Comparison of ENCODE assay signal across 17 cellular contexts in the genomic region with DNA sequence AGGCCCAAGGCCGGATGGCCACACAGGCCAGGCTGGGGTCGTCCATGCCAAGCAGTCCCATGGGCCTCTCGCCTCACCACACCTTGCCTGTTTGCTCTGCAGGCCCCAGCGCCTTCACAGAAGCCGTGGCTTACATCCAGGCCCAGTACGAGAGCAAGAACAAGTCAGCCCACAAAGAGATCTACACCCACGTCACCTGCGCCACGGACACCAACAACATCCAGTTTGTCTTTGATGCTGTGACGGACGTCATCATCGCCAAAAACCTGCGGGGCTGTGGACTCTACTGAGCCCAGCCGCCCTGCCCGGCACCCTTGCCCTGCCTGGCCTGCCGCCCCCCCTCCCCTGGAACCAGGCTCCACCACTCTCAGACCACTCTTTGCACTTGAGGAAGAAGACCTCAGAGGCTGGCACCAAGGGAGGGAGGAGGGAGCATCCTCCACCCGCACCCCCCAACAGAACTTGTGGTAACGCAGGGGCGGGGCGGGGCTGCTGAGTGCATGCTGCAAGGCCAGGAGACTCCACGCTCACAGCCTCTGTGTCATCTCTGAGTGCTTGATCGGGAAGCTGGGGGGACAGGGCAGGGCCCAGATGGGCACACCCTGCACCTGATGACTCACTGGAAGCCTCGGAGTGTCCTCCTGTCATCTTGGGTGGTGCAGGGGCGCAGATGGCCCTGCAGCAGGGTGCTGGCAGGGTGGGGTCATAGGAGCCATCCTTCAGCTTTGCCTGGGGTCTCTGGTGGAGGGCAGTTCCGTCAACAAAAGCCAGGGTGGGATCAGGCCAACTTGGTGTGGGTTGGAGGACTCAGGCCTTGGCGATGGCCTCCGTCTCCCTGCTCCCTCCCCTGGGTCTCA.
DNase-seq lines count a peak whose midpoint lies in the region; FAIRE-seq and TF ChIP-seq lines count a peak whose summit lies in the region.
"Had no signal": no experiment of that assay in that cellular context is flagged by ENCODE, and none has a peak within 500 bp of the region (broad histone marks: within the 10 kb centered on the region; RNA-seq: fewer than 3 reads in every experiment).

No MANE protein-coding gene starts in this region.

- H3K4me3 ChIP-seq in HEK293 (ENCODE audit: low read depth, low read length) (no peak overlapping the region), keratinocyte (ENCODE audit: control insufficient read depth in 2 of 3, extremely low read depth in 1 of 3, insufficient read depth in 2 of 3, low read depth in 1 of 3, low read length in 3 of 3) (no peak overlapping the region), adrenal gland (no peak overlapping the region)
- H3K4me3 ChIP-seq: cardiac muscle cell, lower lobe of right lung, thyroid gland had no signal

- peak overlapping the region; percentile 45 for H3K4me2 ChIP-seq in keratinocyte (ENCODE audit: control insufficient read depth, extremely low read depth, insufficient read depth, low read depth, low read length)

- H3K9me3 Mint-ChIP-seq in activated naive CD4-positive, alpha-beta T cell treated with anti-CD3 and anti-CD28 coated beads for 36 hours = no peaks in the 10 kb centered on the region
- H3K9me3 Mint-ChIP-seq: CD8-positive, alpha-beta memory T cell; stimulated activated naive B cell treated with anti-CD40 and anti-IgM and Interleukin-4, amounts not matched to agents 10 μg/mL and 1 μg/mL and 100 μg/mL, for 72 hours had no signal

- H3K4me1 ChIP-seq in HEK293 (ENCODE audit: control insufficient read depth, insufficient read depth, low read length) = no peaks in the 10 kb centered on the region
- peaks cover 17% of the 10 kb centered on the region for H3K4me1 ChIP-seq in keratinocyte (ENCODE audit: control insufficient read depth, extremely low read depth, insufficient read depth, low read length)
- no peaks in the 10 kb centered on the region for H3K4me1 ChIP-seq in adrenal gland (replicated peaks in 1 of 2)
- H3K4me1 ChIP-seq: lower lobe of right lung, thyroid gland had no signal

- no peaks in the 10 kb centered on the region for H3K36me3 Mint-ChIP-seq in activated naive CD4-positive, alpha-beta T cell treated with anti-CD3 and anti-CD28 coated beads for 36 hours (ENCODE audit: low read depth)
- H3K36me3 Mint-ChIP-seq: stimulated activated naive B cell treated with anti-CD40 and anti-IgM and Interleukin-4, amounts not matched to agents 10 μg/mL and 1 μg/mL and 100 μg/mL, for 72 hours had no signal

- no peak overlapping the region for H3K4me3 Mint-ChIP-seq in activated naive CD4-positive, alpha-beta T cell treated with anti-CD3 and anti-CD28 coated beads for 36 hours
- H3K4me3 Mint-ChIP-seq: CD8-positive, alpha-beta memory T cell; stimulated activated naive B cell treated with anti-CD40 and anti-IgM and Interleukin-4, amounts not matched to agents 10 μg/mL and 1 μg/mL and 100 μg/mL, for 72 hours had no signal

- no peaks in the 10 kb centered on the region for H3K9me1 ChIP-seq in keratinocyte (ENCODE audit: control insufficient read depth, extremely low read depth, insufficient read depth, low read length)

- dilution Hi-C loops in keratinocyte (cut with MboI; ENCODE audit: extremely low pct_ligation_motif_present, low sequenced_read_pairs) = no loop called here

- CTCF ChIA-PET in HEK293 (lab: Yijun Ruan, JAX) = interaction anchor here (4.0 kb wide), 1 partner anchor 13 kb away, joined by 25 read pairs; no protein-coding TSS in a partner anchor
- CTCF ChIA-PET in activated naive CD4-positive, alpha-beta T cell treated with anti-CD3 and anti-CD28 coated beads for 36 hours (lab: Charles Lee) = no interaction called here

- TF ChIP-seq POLR2A in adrenal gland (IDR thresholded peaks at IDR 0.05) = no peak

- H3K27ac Mint-ChIP-seq in activated naive CD4-positive, alpha-beta T cell treated with anti-CD3 and anti-CD28 coated beads for 36 hours = no peak overlapping the region
- H3K27ac Mint-ChIP-seq: CD8-positive, alpha-beta memory T cell; stimulated activated naive B cell treated with anti-CD40 and anti-IgM and Interleukin-4, amounts not matched to agents 10 μg/mL and 1 μg/mL and 100 μg/mL, for 72 hours had no signal

- H3K79me2 ChIP-seq in keratinocyte (ENCODE audit: control insufficient read depth, insufficient read depth, low read length) = no peaks in the 10 kb centered on the region

- WGBS in adrenal gland, 4 donors = 90 to 93% (median 92%) methylated on average over 10 to 27 of the region's 27 CpGs

- H3K36me3 ChIP-seq in HEK293 (ENCODE audit: control insufficient read depth in 2 of 2, insufficient read depth in 1 of 2, low read length in 2 of 2) = no peaks in the 10 kb centered on the region
- no peaks in the 10 kb centered on the region for H3K36me3 ChIP-seq in keratinocyte (ENCODE audit: control insufficient read depth in 2 of 2, extremely low read depth in 1 of 2, insufficient read depth in 2 of 2, low read length in 2 of 2)
- H3K36me3 ChIP-seq in adrenal gland (replicated peaks in 1 of 2) = no peaks in the 10 kb centered on the region
- H3K36me3 ChIP-seq: cardiac muscle cell, lower lobe of right lung, thyroid gland had no signal

- peak overlapping the region; percentile 22 for H3K9ac ChIP-seq in keratinocyte (ENCODE audit: control insufficient read depth, extremely low read depth, insufficient read depth, low read length)

- no peak overlapping the region for H3K27ac ChIP-seq in HEK293 (ENCODE audit: extremely low read depth, low read depth, low read length)
- H3K27ac ChIP-seq in keratinocyte (ENCODE audit: control insufficient read depth, insufficient read depth, low read length) = no peak overlapping the region
- H3K27ac ChIP-seq in adrenal gland = no peak overlapping the region
- H3K27ac ChIP-seq: cardiac muscle cell, lower lobe of right lung, thyroid gland had no signal

- DNase-seq in AG20443 (ENCODE audit: low spot score) = peak; percentile 69
- DNase-seq in amniotic epithelial cell (ENCODE audit: low read depth) = peak; percentile 27
- peak; percentile 75 for DNase-seq in keratinocyte (ENCODE audit: low read depth, low spot score)
- no peak for DNase-seq in kidney tubule cell (ENCODE audit: low spot score)
- no peak for DNase-seq in NCI-H69 (lab: John Stamatoyannopoulos, UW)
- no peak for DNase-seq in activated naive CD4-positive, alpha-beta T cell treated with anti-CD3 and anti-CD28 coated beads for 36 hours
- DNase-seq in adrenal gland = no peak
- DNase-seq: activated CD8-positive, alpha-beta memory T cell treated with anti-CD3 and anti-CD28 coated beads, Interleukin-2, amount 50 U/mL, for 4 hours; activated effector memory CD4-positive, alpha-beta T cell treated with Interleukin-2 at 50 U/mL for 16 hours; CD8-positive, alpha-beta memory T cell; DMS79; lower lobe of right lung; NCI-H146; stimulated activated naive B cell treated with anti-CD40 and anti-IgM and Interleukin-4, amounts not matched to agents 10 μg/mL and 1 μg/mL and 100 μg/mL, for 72 hours; thyroid gland had no signal

- H3K4me1 Mint-ChIP-seq in activated naive CD4-positive, alpha-beta T cell treated with anti-CD3 and anti-CD28 coated beads for 36 hours (ENCODE audit: low read depth) = no peaks in the 10 kb centered on the region
- H3K4me1 Mint-ChIP-seq: CD8-positive, alpha-beta memory T cell; stimulated activated naive B cell treated with anti-CD40 and anti-IgM and Interleukin-4, amounts not matched to agents 10 μg/mL and 1 μg/mL and 100 μg/mL, for 72 hours had no signal

- intact Hi-C loops in activated naive CD4-positive, alpha-beta T cell treated with anti-CD3 and anti-CD28 coated beads for 36 hours (cut with micrococcal nuclease) = no loop called here
- intact Hi-C loops in adrenal gland (cut with DNase I) = no loop called here

- H3K27me3 Mint-ChIP-seq in activated naive CD4-positive, alpha-beta T cell treated with anti-CD3 and anti-CD28 coated beads for 36 hours (ENCODE audit: low read depth) = no peaks in the 10 kb centered on the region

- no peak for FAIRE-seq in keratinocyte (lab: Jason Lieb, UNC)

- no peaks in the 10 kb centered on the region for H4K20me1 ChIP-seq in keratinocyte (ENCODE audit: control insufficient read depth, extremely low read depth, insufficient read depth, low read length)

- no peak overlapping the region for H2AFZ ChIP-seq in keratinocyte (ENCODE audit: control insufficient read depth, low read length)

- no peaks in the 10 kb centered on the region for H3K27me3 ChIP-seq in keratinocyte (ENCODE audit: control insufficient read depth, extremely low read depth, insufficient read depth, low read length)
- H3K27me3 ChIP-seq in adrenal gland = no peaks in the 10 kb centered on the region
- H3K27me3 ChIP-seq: cardiac muscle cell, thyroid gland had no signal

- TF ChIP-seq CTCF in HEK293 (tag by site-specific recombination; IDR thresholded peaks at IDR 0.05) (no peak), keratinocyte (optimal IDR thresholded peaks at IDR 0.05 in 1 of 3, IDR thresholded peaks at IDR 0.05 in 1 of 3, conservative IDR thresholded peaks at IDR 0.05 in 1 of 3; ENCODE audit: extremely low read depth in 1 of 3, insufficient read depth in 2 of 3, low read length in 3 of 3) (no peak), adrenal gland (IDR thresholded peaks at IDR 0.05) (no peak)

- POLR2A ChIA-PET in HEK293 (lab: Yijun Ruan, JAX) = no interaction called here

- H3K9me3 ChIP-seq in HEK293 (ENCODE audit: control insufficient read depth, insufficient read depth, low read depth, low read length) = no peaks in the 10 kb centered on the region
- H3K9me3 ChIP-seq in keratinocyte (ENCODE audit: control insufficient read depth, low read depth, low read length) = no peaks in the 10 kb centered on the region
- H3K9me3 ChIP-seq in adrenal gland (replicated peaks in 1 of 3) = no peaks in the 10 kb centered on the region
- H3K9me3 ChIP-seq: lower lobe of right lung, thyroid gland had no signal

TF ChIP-seq in HEK293, 187 proteins besides CTCF, POLR2A, EP300 and RAD21:
- TF ChIP-seq ZNF350 (tag by site-specific recombination; IDR thresholded peaks at IDR 0.05) (no peak), KLF1 (tag by site-specific recombination; IDR thresholded peaks at IDR 0.05) (peak; percentile 87), SP3 (tag by site-specific recombination; IDR thresholded peaks at IDR 0.05) (no peak)

Comparison
In these comparisons a context has a peak if more than half of its experiments do, and no peak if none do; other contexts are left out.
1. DNase-seq: peak in AG20443 (single experiment), amniotic epithelial cell (single experiment) and keratinocyte (single experiment); none in kidney tubule cell (single experiment), NCI-H69 (single experiment), activated naive CD4-positive, alpha-beta T cell treated with anti-CD3 and anti-CD28 coated beads for 36 hours (single experiment) and adrenal gland (0 of 7).